1 cellular context compared by ENCODE assay signal in genomic region chr5:111512406-111513174, GRCh38.
A peak's percentile ranks its signal among the peaks of the same experiment; 100 is the strongest.
TF ChIP-seq lines count a peak whose summit lies in the region.

Gene STARD4, minus strand, starts transcription at chr5:111512535. Its CDS starts 5,102 bp downstream, at chr5:111507433.

TF ChIP-seq in K562, 482 proteins besides CTCF, POLR2A, EP300 and RAD21 (continued from another document and continues in another):
- no peak for TF ChIP-seq CTCFL (IDR thresholded peaks at IDR 0.05; ENCODE audit: borderline replicate concordance, insufficient read depth, low read depth, low read length, poor library complexity, severe bottlenecking)
- TF ChIP-seq SLC30A9 (CRISPR knock-in tag; IDR thresholded peaks at IDR 0.05), result no peak
- peak; percentile 37; the same call in 1 of the 2 replicates for TF ChIP-seq DIDO1 (tag; IDR thresholded peaks at IDR 0.05; ENCODE audit: low read depth)
- no peak for TF ChIP-seq HINFP (tag; conservative IDR thresholded peaks at IDR 0.05; ENCODE audit: low read depth)
- no peak for TF ChIP-seq ESRRB (CRISPR knock-in tag; IDR thresholded peaks at IDR 0.05; ENCODE audit: borderline replicate concordance)
- TF ChIP-seq NFRKB (IDR thresholded peaks at IDR 0.05; ENCODE audit: low read depth), result peak; percentile 73; the same call in 1 of the 2 replicates
- TF ChIP-seq SMARCA4 (IDR thresholded peaks at IDR 0.05), result peak; percentile 65; the same call in 1 of the 2 replicates
- 0 out of 2 replicates have a peak, but pooled peaks have one; percentile 34 for TF ChIP-seq BCOR (IDR thresholded peaks at IDR 0.05)
- TF ChIP-seq TAF7 (tag; IDR thresholded peaks at IDR 0.05), result peak; percentile 64
- TF ChIP-seq SMAD3 (CRISPR knock-in tag; conservative IDR thresholded peaks at IDR 0.05), result no peak
- peak; percentile 30; the same call in 1 of the 2 replicates for TF ChIP-seq PHF21A (IDR thresholded peaks at IDR 0.05; ENCODE audit: borderline replicate concordance, low read depth)
- peak in 1 of 2 experiments; percentile 24; a peak in 1 of 4 replicates for TF ChIP-seq TRIM24 (IDR thresholded peaks at IDR 0.05)
- peak; percentile 79 for TF ChIP-seq EP400 (IDR thresholded peaks at IDR 0.05)
- TF ChIP-seq NFIC (IDR thresholded peaks at IDR 0.05), result peak; percentile 78
- TF ChIP-seq NCOA6 (IDR thresholded peaks at IDR 0.05), result peak; percentile 43; the same call in 1 of the 2 replicates
- peak; percentile 75 for TF ChIP-seq DPF2 (IDR thresholded peaks at IDR 0.05)
- TF ChIP-seq GABPB1 (CRISPR knock-in tag; IDR thresholded peaks at IDR 0.05), result peak; percentile 64; the same call in 1 of the 2 replicates
- TF ChIP-seq BDP1 (IDR thresholded peaks at IDR 0.05; ENCODE audit: insufficient read depth, insufficient read length), result no peak
- no peak for TF ChIP-seq EWSR1 (IDR thresholded peaks at IDR 0.05; ENCODE audit: borderline replicate concordance, low read depth, partially characterized antibody)
- no peak for TF ChIP-seq ZBTB49 (CRISPR knock-in tag; IDR thresholded peaks at IDR 0.05; ENCODE audit: borderline replicate concordance)
- TF ChIP-seq HLTF (IDR thresholded peaks at IDR 0.05), result peak; percentile 52; the same call in 1 of the 2 replicates
- TF ChIP-seq KDM5B (IDR thresholded peaks at IDR 0.05; ENCODE audit: insufficient replicate concordance, low read depth, low read length), result peak; percentile 88
- no peak for TF ChIP-seq DEAF1 (CRISPR knock-in tag; IDR thresholded peaks at IDR 0.05)
- 0 out of 2 replicates have a peak, but pooled peaks have one; percentile 77 for TF ChIP-seq RREB1 (CRISPR knock-in tag; IDR thresholded peaks at IDR 0.05)
- TF ChIP-seq ASH1L (IDR thresholded peaks at IDR 0.05; ENCODE audit: borderline replicate concordance, low read depth, partially characterized antibody), result peak; percentile 72
- TF ChIP-seq ATF7 (IDR thresholded peaks at IDR 0.05), result 0 out of 2 replicates have a peak, but pooled peaks have one; percentile 54
- TF ChIP-seq ZNF174 (CRISPR knock-in tag; IDR thresholded peaks at IDR 0.05), result no peak
- TF ChIP-seq ZNF444 (CRISPR knock-in tag; IDR thresholded peaks at IDR 0.05), result 0 out of 2 replicates have a peak, but pooled peaks have one; percentile 15
- peak; percentile 41; the same call in 1 of the 2 replicates for TF ChIP-seq L3MBTL2 (IDR thresholded peaks at IDR 0.05)
- TF ChIP-seq HMBOX1 (IDR thresholded peaks at IDR 0.05), result 0 out of 2 replicates have a peak, but pooled peaks have one; percentile 44
- peak; percentile 54; the same call in 1 of the 2 replicates for TF ChIP-seq RERE (CRISPR knock-in tag; IDR thresholded peaks at IDR 0.05; ENCODE audit: borderline replicate concordance)
- peak; percentile 39 to 49; a peak in 2 of 4 replicates for TF ChIP-seq FOXK2 (conservative IDR thresholded peaks at IDR 0.05 in 1 of 2, IDR thresholded peaks at IDR 0.05 in 1 of 2; ENCODE audit: low read depth in 2 of 2)
- peak; percentile 85 for TF ChIP-seq HMGN3 (IDR thresholded peaks at IDR 0.05; ENCODE audit: borderline replicate concordance, extremely low read depth, insufficient read length, low read depth, low read length)
- TF ChIP-seq OTX1 (CRISPR knock-in tag; IDR thresholded peaks at IDR 0.05), result peak; percentile 78; the same call in 1 of the 2 replicates
- peak; percentile 50; the same call in 1 of the 2 replicates for TF ChIP-seq MYNN (IDR thresholded peaks at IDR 0.05)
- TF ChIP-seq MYNN (CRISPR knock-in tag; IDR thresholded peaks at IDR 0.05), result no peak
- peak; percentile 99 for TF ChIP-seq RBFOX2 (IDR thresholded peaks at IDR 0.05; ENCODE audit: low read depth, low read length)
